Comparison of ENCODE assay signal across 9 cellular contexts in genomic region chr9:97954550-97954989, GRCh38. TPM values are rescaled to one million over a fixed set of nuclear protein-coding genes. Genes with fewer than 3 reads are reported as not detected.
DNase-seq lines count a peak whose midpoint lies in the region; ATAC-seq, FAIRE-seq and TF ChIP-seq lines count a peak whose summit lies in the region.
"Had no signal": no experiment of that assay in that cellular context is flagged by ENCODE, and none has a peak within 500 bp of the region (broad histone marks: within the 10 kb centered on the region; RNA-seq: fewer than 3 reads in every experiment).

No MANE protein-coding gene starts in this region.

- FAIRE-seq in keratinocyte (lab: Jason Lieb, UNC) = peak; percentile 76

- no peaks in the 10 kb centered on the region for H3K9me1 ChIP-seq in keratinocyte (ENCODE audit: control insufficient read depth, extremely low read depth, insufficient read depth, low read length)

- CTCF ChIA-PET in CD8-positive, alpha-beta T cell (lab: Charles Lee) = interaction anchor here (0.6 to 5.1 kb wide), 27 partner anchors 9 to 256 kb away, joined by 3 to 112 read pairs (median 5); partner anchors contain the start of genes ANP32B, HEMGN and TRMO

- intact Hi-C loops in CD8-positive, alpha-beta T cell (cut with DNase I, micrococcal nuclease) = loop anchor here (1.0 to 2.0 kb wide), 7 partner anchors 28 to 309 kb away; partner anchors contain the start of gene ANP32B (in 1 of the 2)

- no peaks in the 10 kb centered on the region for H3K27me3 ChIP-seq in CD8-positive, alpha-beta T cell (ENCODE audit: insufficient read depth, low read length)
- H3K27me3 ChIP-seq in KMS-11 (ENCODE audit: insufficient read depth, low read depth) (no peaks in the 10 kb centered on the region), keratinocyte (ENCODE audit: control insufficient read depth, extremely low read depth, insufficient read depth, low read length) (no peaks in the 10 kb centered on the region)

- no peaks in the 10 kb centered on the region for H3K36me3 ChIP-seq in CD8-positive, alpha-beta T cell (ENCODE audit: insufficient read depth, low read length)
- H3K36me3 ChIP-seq in KMS-11 (ENCODE audit: insufficient read depth) (no peaks in the 10 kb centered on the region), keratinocyte (ENCODE audit: control insufficient read depth in 2 of 2, extremely low read depth in 1 of 2, insufficient read depth in 2 of 2, low read length in 2 of 2) (no peaks in the 10 kb centered on the region)

- no peak overlapping the region for H3K4me2 ChIP-seq in KMS-11
- no peak overlapping the region for H3K4me2 ChIP-seq in keratinocyte (ENCODE audit: control insufficient read depth, extremely low read depth, insufficient read depth, low read depth, low read length)

- H3K36me3 Mint-ChIP-seq in CD8-positive, alpha-beta T cell = no peaks in the 10 kb centered on the region
- H3K36me3 Mint-ChIP-seq in activated naive CD8-positive, alpha-beta T cell treated with anti-CD3 and anti-CD28 coated beads for 36 hours = no peaks in the 10 kb centered on the region
- H3K36me3 Mint-ChIP-seq: IgD-negative memory B cell had no signal

- peak; percentile 73 for TF ChIP-seq CTCF in CD8-positive, alpha-beta T cell (IDR thresholded peaks at IDR 0.05)
- peak; percentile 86 for TF ChIP-seq CTCF in KMS-11 (conservative IDR thresholded peaks at IDR 0.05; ENCODE audit: low read depth, low read length)
- peak; percentile 75 to 91 (median 81) for TF ChIP-seq CTCF in keratinocyte (optimal IDR thresholded peaks at IDR 0.05 in 1 of 3, IDR thresholded peaks at IDR 0.05 in 1 of 3, conservative IDR thresholded peaks at IDR 0.05 in 1 of 3; ENCODE audit: extremely low read depth in 1 of 3, insufficient read depth in 2 of 3, low read length in 3 of 3)

- H3K9me3 ChIP-seq in CD8-positive, alpha-beta T cell (ENCODE audit: low read length) = no peaks in the 10 kb centered on the region
- peaks cover 2% of the 10 kb centered on the region for H3K9me3 ChIP-seq in keratinocyte (ENCODE audit: control insufficient read depth, low read depth, low read length)

- no peaks in the 10 kb centered on the region for H3K4me1 ChIP-seq in CD8-positive, alpha-beta T cell (ENCODE audit: insufficient read depth, low read length)
- H3K4me1 ChIP-seq in KMS-11 (ENCODE audit: low read depth, poor library complexity, severe bottlenecking) = peaks cover 13% of the 10 kb centered on the region
- H3K4me1 ChIP-seq in keratinocyte (ENCODE audit: control insufficient read depth, extremely low read depth, insufficient read depth, low read length) = no peaks in the 10 kb centered on the region

- H3K27ac ChIP-seq in CD8-positive, alpha-beta T cell (ENCODE audit: low read depth, low read length) = no peak overlapping the region
- H3K27ac ChIP-seq in KMS-11 (no peak overlapping the region), keratinocyte (ENCODE audit: control insufficient read depth, insufficient read depth, low read length) (no peak overlapping the region)

- DNase-seq in CD8-positive, alpha-beta T cell = peak; percentile 14 to 70 (median 59)
- DNase-seq in activated naive CD8-positive, alpha-beta T cell treated with anti-CD3 and anti-CD28 coated beads for 36 hours = peak; percentile 42
- DNase-seq in keratinocyte (ENCODE audit: low read depth, low spot score) (no peak), NCI-H187 (lab: John Stamatoyannopoulos, UW) (no peak)
- peak; percentile 9 for DNase-seq in stimulated activated CD8-positive, alpha-beta memory T cell treated with anti-CD3 and anti-CD28 coated beads, Interleukin-12 subunit alpha, Interleukin-12 subunit beta, amount 100 ng/mL, for 4 hours (ENCODE audit: low read depth)

- H3K4me3 Mint-ChIP-seq in CD8-positive, alpha-beta T cell = no peak overlapping the region
- H3K4me3 Mint-ChIP-seq in activated naive CD8-positive, alpha-beta T cell treated with anti-CD3 and anti-CD28 coated beads for 36 hours = no peak overlapping the region
- H3K4me3 Mint-ChIP-seq: IgD-negative memory B cell had no signal

- POLR2A ChIA-PET in CD8-positive, alpha-beta T cell (lab: Charles Lee) = interaction anchor here (1.0 to 1.2 kb wide), 4 partner anchors 10 to 45 kb away, joined by 3 to 6 read pairs (median 4); partner anchors contain the start of gene TRMO

- H3K79me2 ChIP-seq in KMS-11 (ENCODE audit: insufficient read depth, low read depth) = no peaks in the 10 kb centered on the region
- no peaks in the 10 kb centered on the region for H3K79me2 ChIP-seq in keratinocyte (ENCODE audit: control insufficient read depth, insufficient read depth, low read length)

- no peak overlapping the region for H3K27ac Mint-ChIP-seq in CD8-positive, alpha-beta T cell
- no peak overlapping the region for H3K27ac Mint-ChIP-seq in activated naive CD8-positive, alpha-beta T cell treated with anti-CD3 and anti-CD28 coated beads for 36 hours
- H3K27ac Mint-ChIP-seq: IgD-negative memory B cell had no signal

- H3K4me3 ChIP-seq in CD8-positive, alpha-beta T cell (ENCODE audit: low read depth, low read length) = no peak overlapping the region
- H3K4me3 ChIP-seq in KMS-11 (IDR thresholded peaks at IDR 0.05; ENCODE audit: insufficient read depth, low read depth, low read length) = no peak overlapping the region
- H3K4me3 ChIP-seq in keratinocyte (ENCODE audit: control insufficient read depth in 2 of 3, extremely low read depth in 1 of 3, insufficient read depth in 2 of 3, low read depth in 1 of 3, low read length in 3 of 3) = no peak overlapping the region

- no peaks in the 10 kb centered on the region for H3K27me3 Mint-ChIP-seq in CD8-positive, alpha-beta T cell (ENCODE audit: low read depth)
- H3K27me3 Mint-ChIP-seq in activated naive CD8-positive, alpha-beta T cell treated with anti-CD3 and anti-CD28 coated beads for 36 hours = no peaks in the 10 kb centered on the region

- H3K4me1 Mint-ChIP-seq in CD8-positive, alpha-beta T cell (ENCODE audit: low read depth) = peaks cover 6% of the 10 kb centered on the region
- peaks cover 6% of the 10 kb centered on the region for H3K4me1 Mint-ChIP-seq in activated naive CD8-positive, alpha-beta T cell treated with anti-CD3 and anti-CD28 coated beads for 36 hours

- H2AFZ ChIP-seq in KMS-11 (ENCODE audit: low read depth) (no peak overlapping the region), keratinocyte (ENCODE audit: control insufficient read depth, low read length) (no peak overlapping the region)

- H3K9ac ChIP-seq in KMS-11 = no peak overlapping the region
- no peak overlapping the region for H3K9ac ChIP-seq in keratinocyte (ENCODE audit: control insufficient read depth, extremely low read depth, insufficient read depth, low read length)

- no peaks in the 10 kb centered on the region for H3K9me3 Mint-ChIP-seq in CD8-positive, alpha-beta T cell
- peaks cover 3% of the 10 kb centered on the region for H3K9me3 Mint-ChIP-seq in activated naive CD8-positive, alpha-beta T cell treated with anti-CD3 and anti-CD28 coated beads for 36 hours
- H3K9me3 Mint-ChIP-seq: IgD-negative memory B cell had no signal

- dilution Hi-C loops in keratinocyte (cut with MboI; ENCODE audit: extremely low pct_ligation_motif_present, low sequenced_read_pairs) = no loop called here

- H4K20me1 ChIP-seq in KMS-11 (ENCODE audit: insufficient read depth) (no peaks in the 10 kb centered on the region), keratinocyte (ENCODE audit: control insufficient read depth, extremely low read depth, insufficient read depth, low read length) (no peaks in the 10 kb centered on the region)

- ATAC-seq in CD8-positive, alpha-beta T cell = peak; percentile 96
- ATAC-seq in GM19463 (IDR thresholded peaks at IDR 0.05; ENCODE audit: unreplicated experiment) (peak; percentile 76), SK-N-SH treated with all-trans-retinoic acid at 6 μM for 48 hours (peak; percentile 86)

TF ChIP-seq in SK-N-SH treated with all-trans-retinoic acid at 6 μM for 48 hours, 23 proteins besides CTCF, POLR2A, EP300 and RAD21 (continues in another document):
- TF ChIP-seq ZNF8 (CRISPR knock-in tag; IDR thresholded peaks at IDR 0.05) = no peak

RNA-seq across cellular contexts. Expression of gene HEMGN, which starts 16.6 kb away (rescaled TPM):
- total RNA-seq in CD8-positive, alpha-beta T cell = under 1 TPM; 0.14 to 0.33 TPM
- total RNA-seq in activated naive CD8-positive, alpha-beta T cell treated with anti-CD3 and anti-CD28 coated beads for 36 hours = 1 to 10 TPM; 1.9 to 2.6 TPM
- 0.02 TPM in 1 of 3 replicates, not detected in the others for polyA plus RNA-seq in keratinocyte
- polyA plus RNA-seq in keratinocyte (2011; ENCODE audit: low read depth) = not detected
- not detected in 2 replicates for polyA plus RNA-seq in keratinocyte (2011; cell fraction: cytosol; rRNA removed)
- not detected in 2 replicates for polyA plus RNA-seq in keratinocyte (2011; cell fraction: nucleus; rRNA removed)
- polyA plus RNA-seq in keratinocyte (2012; ENCODE audit: low replicate concordance) = not detected in 2 replicates
- not detected in 3 replicates for polyA minus RNA-seq in keratinocyte
- polyA minus RNA-seq in keratinocyte (2011; cell fraction: cytosol; rRNA and poly(A)+ RNA removed) = not detected
- not detected in 2 replicates for polyA minus RNA-seq in keratinocyte (2011; cell fraction: nucleus; rRNA and poly(A)+ RNA removed)

RNA-seq across cellular contexts. Expression of gene ANP32B, which starts 28.6 kb away (rescaled TPM):
- total RNA-seq in CD8-positive, alpha-beta T cell = 100 to 1,000 TPM; 168 to 177 TPM
- 100 to 1,000 TPM; 397 to 405 TPM for total RNA-seq in activated naive CD8-positive, alpha-beta T cell treated with anti-CD3 and anti-CD28 coated beads for 36 hours
- polyA plus RNA-seq in keratinocyte = 17.2 to 51.0 TPM (median 45.0 TPM) in 3 replicates
- polyA plus RNA-seq in keratinocyte (2011; ENCODE audit: low read depth) = 109 TPM
- polyA plus RNA-seq in keratinocyte (2011; cell fraction: cytosol; rRNA removed) = 50.0 and 50.7 TPM in 2 replicates
- polyA plus RNA-seq in keratinocyte (2011; cell fraction: nucleus; rRNA removed) = 21.1 and 32.4 TPM in 2 replicates
- polyA plus RNA-seq in keratinocyte (2012; ENCODE audit: low replicate concordance) = 131 and 134 TPM in 2 replicates
- polyA minus RNA-seq in keratinocyte = 5.0 to 12.5 TPM (median 11.8 TPM) in 3 replicates
- polyA minus RNA-seq in keratinocyte (2011; cell fraction: cytosol; rRNA and poly(A)+ RNA removed) = 24.7 TPM
- 4.2 and 9.9 TPM in 2 replicates for polyA minus RNA-seq in keratinocyte (2011; cell fraction: nucleus; rRNA and poly(A)+ RNA removed)

RNA-seq across cellular contexts. Expression of gene TRMO, which starts 32.3 kb away (rescaled TPM):
- 10 to 100 TPM; 45.7 to 50.6 TPM for total RNA-seq in CD8-positive, alpha-beta T cell
- total RNA-seq in activated naive CD8-positive, alpha-beta T cell treated with anti-CD3 and anti-CD28 coated beads for 36 hours = 10 to 100 TPM; 17.7 to 18.1 TPM
- 13.9 to 19.4 TPM (median 17.0 TPM) in 3 replicates for polyA plus RNA-seq in keratinocyte
- polyA plus RNA-seq in keratinocyte (2011; ENCODE audit: low read depth) = 13.0 TPM
- polyA plus RNA-seq in keratinocyte (2011; cell fraction: cytosol; rRNA removed) = 10.3 and 22.5 TPM in 2 replicates
- 21.1 and 22.6 TPM in 2 replicates for polyA plus RNA-seq in keratinocyte (2011; cell fraction: nucleus; rRNA removed)
- polyA plus RNA-seq in keratinocyte (2012; ENCODE audit: low replicate concordance) = 9.4 and 11.3 TPM in 2 replicates
- 6.7 to 13.3 TPM (median 6.7 TPM) in 3 replicates for polyA minus RNA-seq in keratinocyte
- polyA minus RNA-seq in keratinocyte (2011; cell fraction: cytosol; rRNA and poly(A)+ RNA removed) = 5.9 TPM
- 5.5 and 9.4 TPM in 2 replicates for polyA minus RNA-seq in keratinocyte (2011; cell fraction: nucleus; rRNA and poly(A)+ RNA removed)

Comparison
In these comparisons a context has a peak if more than half of its experiments do, and no peak if none do; other contexts are left out.
1. DNase-seq: peak in CD8-positive, alpha-beta T cell (7 of 7), activated naive CD8-positive, alpha-beta T cell treated with anti-CD3 and anti-CD28 coated beads for 36 hours (single experiment) and stimulated activated CD8-positive, alpha-beta memory T cell treated with anti-CD3 and anti-CD28 coated beads, Interleukin-12 subunit alpha, Interleukin-12 subunit beta, amount 100 ng/mL, for 4 hours (single experiment); none in keratinocyte (single experiment) and NCI-H187 (0 of 2).
2. Peak in every context shown above with its lines, with median percentiles within 50 percentile points of each other: ATAC-seq and CTCF ChIP-seq.